Comparison of ENCODE assay signal across 9 cellular contexts in genomic region chr7:98250789-98251188, GRCh38. TPM values are rescaled to one million over a fixed set of nuclear protein-coding genes. Genes with fewer than 3 reads are reported as not detected.
DNase-seq lines count a peak whose midpoint lies in the region; ATAC-seq, FAIRE-seq and TF ChIP-seq lines count a peak whose summit lies in the region.
"Had no signal": no experiment of that assay in that cellular context is flagged by ENCODE, and none has a peak within 500 bp of the region (broad histone marks: within the 10 kb centered on the region; RNA-seq: fewer than 3 reads in every experiment).

No MANE protein-coding gene starts in this region.

- no peak for FAIRE-seq in astrocyte (lab: Jason Lieb, UNC)

- H3K27me3 Mint-ChIP-seq in astrocyte (ENCODE audit: low read depth, unreplicated experiment): peaks cover 2% of the 10 kb centered on the region
- H3K27me3 Mint-ChIP-seq in naive thymus-derived CD8-positive, alpha-beta T cell: no peaks in the 10 kb centered on the region

- peaks cover 3% of the 10 kb centered on the region for H3K36me3 Mint-ChIP-seq in astrocyte (ENCODE audit: low read depth, unreplicated experiment)
- peaks cover 0 to 35% (median 5%) of the 10 kb centered on the region in 3 donors for H3K36me3 Mint-ChIP-seq in naive thymus-derived CD8-positive, alpha-beta T cell

- H3K9me3 ChIP-seq in OCI-LY7 (ENCODE audit: low read length): no peaks in the 10 kb centered on the region
- H3K9me3 ChIP-seq in astrocyte (ENCODE audit: insufficient read depth, low read depth, low read length): no peaks in the 10 kb centered on the region
- no peaks in the 10 kb centered on the region for H3K9me3 ChIP-seq in A673 (ENCODE audit: low read depth, low read length, poor library complexity, severe bottlenecking)

- H4K20me1 ChIP-seq in OCI-LY7 (ENCODE audit: insufficient read depth, low read length): no peaks in the 10 kb centered on the region
- no peaks in the 10 kb centered on the region for H4K20me1 ChIP-seq in astrocyte (ENCODE audit: insufficient read depth, low read length)

- H2AFZ ChIP-seq in OCI-LY7 (ENCODE audit: low read length): peak overlapping the region; percentile 61; the same call in 1 of the 2 replicates
- no peak overlapping the region for H2AFZ ChIP-seq in astrocyte (ENCODE audit: low read depth, low read length)

- no peaks in the 10 kb centered on the region for H3K9me3 Mint-ChIP-seq in astrocyte (ENCODE audit: unreplicated experiment)
- no peaks in the 10 kb centered on the region for H3K9me3 Mint-ChIP-seq in naive thymus-derived CD8-positive, alpha-beta T cell

- peaks cover 12% of the 10 kb centered on the region for H3K4me1 Mint-ChIP-seq in astrocyte (ENCODE audit: low read depth, unreplicated experiment)
- H3K4me1 Mint-ChIP-seq in naive thymus-derived CD8-positive, alpha-beta T cell: peaks cover 25 to 75% (median 65%) of the 10 kb centered on the region in 4 donors

- TF ChIP-seq CTCF in GM13976 (IDR thresholded peaks at IDR 0.05; ENCODE audit: borderline replicate concordance, control extremely low read depth, extremely low read depth, insufficient read depth, missing control alignments) (peak; percentile 24), OCI-LY7 (conservative IDR thresholded peaks at IDR 0.05; ENCODE audit: low read length) (peak; percentile 60), astrocyte (IDR thresholded peaks at IDR 0.05; ENCODE audit: insufficient read depth, low read depth, low read length) (no peak), A673 (conservative IDR thresholded peaks at IDR 0.05; ENCODE audit: low read depth, low read length) (no peak)

- peaks cover 6% of the 10 kb centered on the region; the same call in 1 of the 2 replicates for H3K79me2 ChIP-seq in OCI-LY7 (ENCODE audit: insufficient read depth, low read depth, low read length)
- peaks cover 41% of the 10 kb centered on the region for H3K79me2 ChIP-seq in astrocyte (ENCODE audit: insufficient read depth, low read length)

- H3K27ac ChIP-seq in OCI-LY7 (ENCODE audit: low read depth, low read length, poor library complexity, severe bottlenecking): peak overlapping the region; percentile 83
- H3K27ac ChIP-seq in astrocyte (ENCODE audit: low read depth, low read length): no peak overlapping the region
- H3K27ac ChIP-seq in A673 (ENCODE audit: low read depth, low read length, poor library complexity, severe bottlenecking): no peak overlapping the region

- H3K4me3 ChIP-seq in OCI-LY7 (ENCODE audit: low read depth, low read length, poor library complexity, severe bottlenecking): peak overlapping the region; percentile 86
- no peak overlapping the region for H3K4me3 ChIP-seq in astrocyte (ENCODE audit: insufficient read depth, low read depth, low read length)
- no peak overlapping the region for H3K4me3 ChIP-seq in A673 (ENCODE audit: low read depth, low read length, poor library complexity, severe bottlenecking)

- H3K4me2 ChIP-seq in OCI-LY7 (ENCODE audit: low read length): peak overlapping the region; percentile 100
- H3K4me2 ChIP-seq in astrocyte (ENCODE audit: low read length): peak overlapping the region; percentile 95

- H3K9ac ChIP-seq in astrocyte (ENCODE audit: low read length): peak overlapping the region; percentile 88

- peak; percentile 78 for DNase-seq in GM13976 (ENCODE audit: low spot score)
- DNase-seq in OCI-LY7 (ENCODE audit: low spot score): peak; percentile 78
- no peak for DNase-seq in astrocyte (ENCODE audit: low read depth)
- peak in 9 of 10 donors; percentile 19 to 77 (median 63) for DNase-seq in naive thymus-derived CD8-positive, alpha-beta T cell
- no peak for DNase-seq in A673 (ENCODE audit: low spot score)
- DNase-seq in CD1c-positive myeloid dendritic cell (ENCODE audit: extremely low spot score): no peak
- no peak for DNase-seq in EL
- no peak for DNase-seq in NCI-H2107 (lab: John Stamatoyannopoulos, UW)

- peaks cover 32% of the 10 kb centered on the region for H3K4me1 ChIP-seq in OCI-LY7 (ENCODE audit: insufficient read depth, low read length, poor library complexity, severe bottlenecking)
- peaks cover 5% of the 10 kb centered on the region for H3K4me1 ChIP-seq in astrocyte (ENCODE audit: insufficient read depth, low read length)
- peaks cover 4% of the 10 kb centered on the region for H3K4me1 ChIP-seq in A673 (ENCODE audit: insufficient read depth, low read length, poor library complexity, severe bottlenecking)

- no peak overlapping the region for H3K27ac Mint-ChIP-seq in astrocyte (ENCODE audit: unreplicated experiment)
- H3K27ac Mint-ChIP-seq in naive thymus-derived CD8-positive, alpha-beta T cell: peak overlapping the region; percentile 93 to 100 (median 98)

- in situ Hi-C loops in GM13976 (cut with MboI; ENCODE audit: low sequenced_read_pairs, unreplicated experiment): no loop called here

- peak overlapping the region; percentile 93 for H3K4me3 Mint-ChIP-seq in astrocyte (ENCODE audit: unreplicated experiment)
- peak overlapping the region; percentile 87 to 97 (median 96) for H3K4me3 Mint-ChIP-seq in naive thymus-derived CD8-positive, alpha-beta T cell

- H3K27me3 ChIP-seq in astrocyte (ENCODE audit: insufficient read depth, low read length) (no peaks in the 10 kb centered on the region), A673 (replicated peaks; ENCODE audit: insufficient read depth, low read depth, low read length, poor library complexity) (no peaks in the 10 kb centered on the region)

- CTCF ChIA-PET in OCI-LY7 (lab: Charles Lee; ENCODE audit: unreplicated experiment): interaction anchor here (0.6 kb wide), 1 partner anchor 393 kb away, joined by 3 read pairs; no protein-coding TSS in a partner anchor
- CTCF ChIA-PET in A673 (lab: Charles Lee): no interaction called here

- ATAC-seq in naive thymus-derived CD8-positive, alpha-beta T cell: peak; percentile 20 to 50

- POLR2A ChIA-PET in OCI-LY7 (lab: Charles Lee) (interaction anchor here (0.6 to 1.8 kb wide), 11 partner anchors 30 to 626 kb away, joined by 3 to 5 read pairs (median 3); no protein-coding TSS in a partner anchor), A673 (lab: Charles Lee; ENCODE audit: low non-redundant PET) (interaction anchor here (0.7 kb wide), 1 partner anchor 296 kb away, joined by 8 read pairs; no protein-coding TSS in a partner anchor)
- POLR2A ChIA-PET in naive thymus-derived CD8-positive, alpha-beta T cell (lab: Charles Lee): interaction anchor here (0.6 to 6.4 kb wide), 18 partner anchors 9 to 1739 kb away, joined by 3 to 84 read pairs (median 7); partner anchors contain the start of genes BAIAP2L1, BHLHA15, BRI3 and SDHAF3

- H3K36me3 ChIP-seq in OCI-LY7 (ENCODE audit: insufficient read depth, low read length) (no peaks in the 10 kb centered on the region), astrocyte (ENCODE audit: insufficient read depth, low read length) (no peaks in the 10 kb centered on the region), A673 (ENCODE audit: insufficient read depth, low read length, poor library complexity, severe bottlenecking) (no peaks in the 10 kb centered on the region)

- intact Hi-C loops in OCI-LY7 (cut with micrococcal nuclease; ENCODE audit: unreplicated experiment): loop anchor here (1.0 to 5.0 kb wide), 4 partner anchors 31 to 1133 kb away; partner anchors contain the start of genes BRI3 and SDHAF3
- intact Hi-C loops in A673 (cut with micrococcal nuclease; ENCODE audit: unreplicated experiment): no loop called here

- BruUV-seq in OCI-LY7 (replicated peaks; lab: Mats Ljungman, UMichigan) (TSS peak; percentile 65), A673 (replicated peaks; lab: Mats Ljungman, UMichigan) (no TSS peak)

- H3K9me2 ChIP-seq in OCI-LY7 (ENCODE audit: insufficient read depth, low read length): no peaks in the 10 kb centered on the region

RNA-seq across cellular contexts. Expression of gene TECPR1, which starts 1.2 kb away (rescaled TPM):
- 17.9 and 23.2 TPM in 2 replicates for total RNA-seq in OCI-LY7 (2014; rRNA removed; shearing (Covaris generic))
- total RNA-seq in OCI-LY7 (2022): 36.4 and 38.1 TPM in 2 replicates
- 23.9 and 30.4 TPM in 2 replicates for total RNA-seq in astrocyte
- total RNA-seq in naive thymus-derived CD8-positive, alpha-beta T cell: 100 to 1,000 TPM; 174 to 181 TPM
- 10 to 100 TPM; 18.5 to 40.2 (median 26.1) TPM for polyA plus RNA-seq in naive thymus-derived CD8-positive, alpha-beta T cell
- total RNA-seq in A673 (2021): 21.2 and 25.9 TPM in 2 replicates

RNA-seq across cellular contexts. Expression of gene BRI3, which starts 30.7 kb away (rescaled TPM):
- 18.0 and 18.4 TPM in 2 replicates for total RNA-seq in OCI-LY7 (2014; rRNA removed; shearing (Covaris generic))
- 49.8 and 52.1 TPM in 2 replicates for total RNA-seq in OCI-LY7 (2022)
- total RNA-seq in astrocyte: 182 and 195 TPM in 2 replicates
- total RNA-seq in naive thymus-derived CD8-positive, alpha-beta T cell: 10 to 100 TPM; 77.1 to 86.2 TPM
- polyA plus RNA-seq in naive thymus-derived CD8-positive, alpha-beta T cell: 10 to 100 TPM; 15.1 to 18.8 (median 15.8) TPM
- 76.9 and 85.8 TPM in 2 replicates for total RNA-seq in A673 (2021)

RNA-seq across cellular contexts. Expression of gene BHLHA15, which starts 39.5 kb away (rescaled TPM):
- 0.69 and 1.2 TPM in 2 replicates for total RNA-seq in OCI-LY7 (2014; rRNA removed; shearing (Covaris generic))
- total RNA-seq in OCI-LY7 (2022): 1.9 and 4.3 TPM in 2 replicates
- 0.57 and 1.2 TPM in 2 replicates for total RNA-seq in astrocyte
- total RNA-seq in naive thymus-derived CD8-positive, alpha-beta T cell: not detected
- under 1 TPM in 1 of 3 donors, not detected in 2; 0.47 TPM for polyA plus RNA-seq in naive thymus-derived CD8-positive, alpha-beta T cell
- total RNA-seq in A673 (2021): 0.64 and 1.3 TPM in 2 replicates
- total RNA-seq: LHCN-M2 had no signal

Comparison
In these comparisons a context has a peak if more than half of its experiments do, and no peak if none do; other contexts are left out.
1. DNase-seq: peak in GM13976 (single experiment), OCI-LY7 (single experiment) and naive thymus-derived CD8-positive, alpha-beta T cell (9 of 10); none in astrocyte (single experiment), A673 (single experiment), CD1c-positive myeloid dendritic cell (single experiment), EL (single experiment) and NCI-H2107 (single experiment).
2. CTCF ChIP-seq: peak in GM13976 (single experiment) and OCI-LY7 (single experiment); none in astrocyte (single experiment) and A673 (single experiment).